In the genomic region with DNA sequence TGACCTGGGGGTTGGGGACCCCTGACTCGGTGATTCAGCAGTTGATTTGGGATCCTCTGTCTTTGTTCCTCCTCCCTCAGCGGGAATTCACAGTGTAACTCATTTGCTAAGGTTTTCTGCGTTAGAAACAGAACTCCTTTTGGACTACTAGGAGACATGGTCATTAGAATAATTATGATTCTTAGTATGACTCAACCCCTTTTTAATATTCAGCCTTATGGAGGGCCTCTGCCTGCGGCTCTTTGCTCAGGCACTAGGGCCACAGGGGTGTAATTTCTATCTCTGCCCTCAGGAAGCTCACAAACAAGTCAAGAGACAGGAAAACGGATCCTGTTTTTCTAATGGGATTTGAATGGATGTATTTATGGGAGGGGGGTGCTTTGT, we compare ENCODE assay signal across 9 cellular contexts.
DNase-seq lines count a peak whose midpoint lies in the region; ATAC-seq, FAIRE-seq and TF ChIP-seq lines count a peak whose summit lies in the region.
"Had no signal": no experiment of that assay in that cellular context is flagged by ENCODE, and none has a peak within 500 bp of the region (broad histone marks: within the 10 kb centered on the region; RNA-seq: fewer than 3 reads in every experiment).

No MANE protein-coding gene starts in this region.

- peak overlapping the region; percentile 95 for H3K27ac Mint-ChIP-seq in activated naive CD4-positive, alpha-beta T cell treated with anti-CD3 and anti-CD28 coated beads, Interleukin-2, amount 50 U/mL, for 24 hours
- peak overlapping the region; percentile 94 for H3K27ac Mint-ChIP-seq in activated naive CD8-positive, alpha-beta T cell treated with anti-CD3 and anti-CD28 coated beads, Interleukin-2, amount 50 U/mL, for 24 hours
- peak overlapping the region; percentile 96 for H3K27ac Mint-ChIP-seq in type B pancreatic cell

- H3K27me3 ChIP-seq in mesenchymal stem cell (ENCODE audit: control insufficient read depth in 1 of 2, insufficient read depth in 1 of 2, low read length in 2 of 2), result no peaks in the 10 kb centered on the region

- H2BK120ac ChIP-seq in mesenchymal stem cell (ENCODE audit: low read depth, low read length), result peak overlapping the region; percentile 37

- peak overlapping the region; percentile 1 to 57 for H3K4ac ChIP-seq in mesenchymal stem cell (ENCODE audit: low read depth in 1 of 2, low read length in 2 of 2)

- ATAC-seq in activated naive CD8-positive, alpha-beta T cell treated with anti-CD3 and anti-CD28 coated beads, Interleukin-2, amount 50 U/mL, for 24 hours, result no peak

- TF ChIP-seq POLR2A in H54 (IDR thresholded peaks at IDR 0.05; ENCODE audit: low read depth, low read length), result no peak

- H3K4me3 Mint-ChIP-seq in activated naive CD4-positive, alpha-beta T cell treated with anti-CD3 and anti-CD28 coated beads, Interleukin-2, amount 50 U/mL, for 24 hours, result peak overlapping the region; percentile 83
- peak overlapping the region; percentile 13 for H3K4me3 Mint-ChIP-seq in activated naive CD8-positive, alpha-beta T cell treated with anti-CD3 and anti-CD28 coated beads, Interleukin-2, amount 50 U/mL, for 24 hours
- no peak overlapping the region for H3K4me3 Mint-ChIP-seq in type B pancreatic cell

- H3K9me3 ChIP-seq in mesenchymal stem cell (ENCODE audit: control insufficient read depth, low read length), result no peaks in the 10 kb centered on the region

- H2AK5ac ChIP-seq in mesenchymal stem cell (ENCODE audit: low read length, severe bottlenecking), result peak overlapping the region; percentile 66

- peak overlapping the region; percentile 4 to 81 for H2BK12ac ChIP-seq in mesenchymal stem cell (ENCODE audit: low read length in 2 of 2)

- peak overlapping the region; percentile 92 to 95 for H3K18ac ChIP-seq in mesenchymal stem cell (ENCODE audit: low read depth in 1 of 2, low read length in 2 of 2)

- H4K91ac ChIP-seq in mesenchymal stem cell (ENCODE audit: low read length), result peak overlapping the region; percentile 99

- peaks cover 0 to 8% of the 10 kb centered on the region in 2 experiments for H3K36me3 ChIP-seq in mesenchymal stem cell (ENCODE audit: control insufficient read depth in 1 of 2, insufficient read depth in 2 of 2, low read depth in 1 of 2, low read length in 2 of 2)

- FAIRE-seq in H54 (lab: Jason Lieb, UNC), result no peak

- DNase-seq in activated naive CD4-positive, alpha-beta T cell treated with anti-CD3 and anti-CD28 coated beads, Interleukin-2, amount 50 U/mL, for 16 hours, result no peak
- no peak for DNase-seq in activated naive CD8-positive, alpha-beta T cell treated with anti-CD3 and anti-CD28 coated beads, Interleukin-2, amount 50 U/mL, for 24 hours
- DNase-seq in mesenchymal stem cell (no peak), type B pancreatic cell (ENCODE audit: extremely low spot score, unreplicated experiment) (no peak), H54 (ENCODE audit: insufficient read length, low spot score) (no peak), NCI-H510A treated with DMSO at 0.1 percent for 48 hours (lab: John Stamatoyannopoulos, UW) (no peak), NCI-H2196 treated with DMSO at 0.1 percent for 48 hours (lab: John Stamatoyannopoulos, UW; ENCODE audit: unreplicated experiment) (no peak)
- DNase-seq: NCI-H1694 treated with DMSO at 0.1 percent for 48 hours had no signal

- no peak overlapping the region for H2BK15ac ChIP-seq in mesenchymal stem cell (ENCODE audit: low read depth, poor library complexity, severe bottlenecking)

- H3K27me3 Mint-ChIP-seq in activated naive CD4-positive, alpha-beta T cell treated with anti-CD3 and anti-CD28 coated beads, Interleukin-2, amount 50 U/mL, for 24 hours, result no peaks in the 10 kb centered on the region
- H3K27me3 Mint-ChIP-seq in activated naive CD8-positive, alpha-beta T cell treated with anti-CD3 and anti-CD28 coated beads, Interleukin-2, amount 50 U/mL, for 24 hours, result peaks cover 2% of the 10 kb centered on the region
- H3K27me3 Mint-ChIP-seq in type B pancreatic cell, result no peaks in the 10 kb centered on the region

- H2AFZ ChIP-seq in mesenchymal stem cell (ENCODE audit: low read depth, low read length), result no peak overlapping the region

- no peak overlapping the region for H3K4me2 ChIP-seq in mesenchymal stem cell (ENCODE audit: low read length, poor library complexity, severe bottlenecking)

- peak overlapping the region; percentile 100 for H3K27ac ChIP-seq in mesenchymal stem cell (ENCODE audit: low read length, poor library complexity, severe bottlenecking)

- no peaks in the 10 kb centered on the region for H3K79me1 ChIP-seq in mesenchymal stem cell (replicated peaks; ENCODE audit: low read length, poor library complexity, severe bottlenecking)

- peaks cover 3% of the 10 kb centered on the region for H3K36me3 Mint-ChIP-seq in activated naive CD4-positive, alpha-beta T cell treated with anti-CD3 and anti-CD28 coated beads, Interleukin-2, amount 50 U/mL, for 24 hours
- H3K36me3 Mint-ChIP-seq in activated naive CD8-positive, alpha-beta T cell treated with anti-CD3 and anti-CD28 coated beads, Interleukin-2, amount 50 U/mL, for 24 hours (ENCODE audit: low read depth), result peaks cover 8% of the 10 kb centered on the region
- H3K36me3 Mint-ChIP-seq in type B pancreatic cell, result peaks cover 11% of the 10 kb centered on the region

- no peak for TF ChIP-seq CTCF in type B pancreatic cell (conservative IDR thresholded peaks at IDR 0.05)

- no peak overlapping the region for H3K23ac ChIP-seq in mesenchymal stem cell (ENCODE audit: low read length in 2 of 2)

- H3K14ac ChIP-seq in mesenchymal stem cell (ENCODE audit: low read length in 2 of 2), result peak overlapping the region in 1 of 2 experiments; percentile 37

- no peak overlapping the region for H3K9ac ChIP-seq in mesenchymal stem cell (ENCODE audit: low read length)

- H4K8ac ChIP-seq in mesenchymal stem cell (ENCODE audit: low read length), result peak overlapping the region; percentile 91

- WGBS in mesenchymal stem cell, result 52% methylated on average over 2 of the region's 5 CpGs

- no peak overlapping the region for H3K4me3 ChIP-seq in mesenchymal stem cell (ENCODE audit: insufficient read depth in 1 of 2, low read depth in 1 of 2, low read length in 2 of 2)

- peaks cover 30% of the 10 kb centered on the region for H3K4me1 ChIP-seq in mesenchymal stem cell (ENCODE audit: control insufficient read depth, insufficient read depth, low read depth, low read length)

- no peaks in the 10 kb centered on the region for H3K9me3 Mint-ChIP-seq in activated naive CD4-positive, alpha-beta T cell treated with anti-CD3 and anti-CD28 coated beads, Interleukin-2, amount 50 U/mL, for 24 hours
- no peaks in the 10 kb centered on the region for H3K9me3 Mint-ChIP-seq in activated naive CD8-positive, alpha-beta T cell treated with anti-CD3 and anti-CD28 coated beads, Interleukin-2, amount 50 U/mL, for 24 hours
- H3K9me3 Mint-ChIP-seq in type B pancreatic cell, result no peaks in the 10 kb centered on the region

- peak overlapping the region; percentile 15 for H2BK5ac ChIP-seq in mesenchymal stem cell (ENCODE audit: low read depth, low read length, poor library complexity, severe bottlenecking)

- H3K4me1 Mint-ChIP-seq in activated naive CD4-positive, alpha-beta T cell treated with anti-CD3 and anti-CD28 coated beads, Interleukin-2, amount 50 U/mL, for 24 hours, result peaks cover 98% of the 10 kb centered on the region
- H3K4me1 Mint-ChIP-seq in activated naive CD8-positive, alpha-beta T cell treated with anti-CD3 and anti-CD28 coated beads, Interleukin-2, amount 50 U/mL, for 24 hours, result peaks cover 97% of the 10 kb centered on the region
- peaks cover 79% of the 10 kb centered on the region for H3K4me1 Mint-ChIP-seq in type B pancreatic cell (ENCODE audit: unreplicated experiment)
